ENCODE assay signal across 29 cellular contexts in the genomic region with DNA sequence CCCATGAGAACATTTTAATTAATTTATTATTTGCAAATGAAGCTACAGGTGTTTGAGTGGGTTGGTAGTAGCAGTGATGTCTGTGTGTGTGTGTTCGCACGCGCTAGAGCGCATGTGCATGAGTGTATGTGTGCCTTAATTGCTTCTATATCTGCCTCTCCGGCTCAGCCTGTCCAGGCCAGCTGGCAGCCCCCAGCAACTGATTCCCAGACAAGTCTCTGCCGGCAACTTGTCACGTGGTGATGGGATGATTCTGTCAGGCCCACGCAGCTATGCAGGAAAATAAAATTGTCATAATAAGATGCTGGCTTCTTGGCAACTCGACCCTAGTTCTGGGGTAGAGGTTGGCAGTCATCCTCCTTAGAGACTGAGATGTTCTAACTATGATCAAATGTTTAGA.
"Had no signal": no experiment of that assay in that cellular context is flagged by ENCODE, and none has a peak within 500 bp of the region (broad histone marks: within the 10 kb centered on the region; RNA-seq: fewer than 3 reads in every experiment).

No MANE protein-coding gene starts in this region.

- H3K27ac ChIP-seq: ascending aorta, body of pancreas, Peyer's patch, SJSA1 had no signal

- H3K4me3 Mint-ChIP-seq: activated CD8-positive, alpha-beta T cell treated with anti-CD3 and anti-CD28 coated beads, Interleukin-2, amount 10 ng/mL, durations not matched to agents 7 days and 5 days; activated naive CD8-positive, alpha-beta T cell treated with anti-CD3 and anti-CD28 coated beads, Interleukin-2, amount 50 U/mL, for 24 hours; central memory CD8-positive, alpha-beta T cell; T-helper 17 cell; WTC11 had no signal

- H3K27me3 Mint-ChIP-seq: activated naive CD8-positive, alpha-beta T cell treated with anti-CD3 and anti-CD28 coated beads, Interleukin-2, amount 50 U/mL, for 24 hours; central memory CD8-positive, alpha-beta T cell; T-helper 17 cell had no signal

- H3K36me3 Mint-ChIP-seq: WTC11 had no signal

- H3K27ac Mint-ChIP-seq: activated CD8-positive, alpha-beta T cell treated with anti-CD3 and anti-CD28 coated beads, Interleukin-2, amount 10 ng/mL, durations not matched to agents 7 days and 5 days; activated naive CD4-positive, alpha-beta T cell treated with anti-CD3 and anti-CD28 coated beads, Interleukin-2, amount 50 U/mL, for 72 hours; activated naive CD8-positive, alpha-beta T cell treated with anti-CD3 and anti-CD28 coated beads, Interleukin-2, amount 50 U/mL, for 24 hours; T-helper 17 cell; WTC11 had no signal

- H3K4me1 ChIP-seq: ascending aorta, body of pancreas, Peyer's patch had no signal

- H3K9me3 Mint-ChIP-seq: WTC11 had no signal

- DNase-seq: activated CD4-positive, alpha-beta T cell treated with anti-CD3 and anti-CD28 coated beads for 48 hours; activated CD4-positive, alpha-beta T cell treated with anti-CD3 and anti-CD28 coated beads, Interleukin-2, amount 50 U/mL, for 4 hours; activated CD4-positive, CD25-positive, alpha-beta regulatory T cell treated with anti-CD3 and anti-CD28 coated beads, Interleukin-2, amount 50 U/mL, for 72 hours; activated CD8-positive, alpha-beta memory T cell treated with anti-CD3 and anti-CD28 coated beads, Interleukin-2, amount 50 U/mL, for 48 hours; activated CD8-positive, alpha-beta T cell treated with anti-CD3 and anti-CD28 coated beads, Interleukin-2, amount 10 ng/mL, durations not matched to agents 7 days and 5 days; activated effector memory CD4-positive, alpha-beta T cell treated with Interleukin-2 at 50 U/mL for 16 hours; activated naive CD4-positive, alpha-beta T cell treated with Interleukin-2 at 50 U/mL for 16 hours; activated naive CD8-positive, alpha-beta T cell treated with anti-CD3 and anti-CD28 coated beads, Interleukin-2, amount 50 U/mL, for 24 hours; activated T-cell treated with anti-CD3 and anti-CD28 coated beads, Interleukin-2, amount 50 U/mL, for 1 hour; amniotic stem cell; body of pancreas; Karpas-422; NCI-H1105 treated with DMSO at 0.1 percent for 48 hours; NCI-H1436 treated with DMSO at 0.1 percent for 48 hours; NCI-H187; NCI-H2081 treated with DMSO at 0.1 percent for 48 hours; NCI-H226; NCI-H526 treated with DMSO at 0.1 percent for 48 hours; NCI-H82; OCI-M1; Peyer's patch; SHP77; T-helper 17 cell; T-helper 9 cell had no signal

- H3K27me3 ChIP-seq: ascending aorta, body of pancreas, Peyer's patch, SJSA1 had no signal

- H3K4me1 Mint-ChIP-seq: activated naive CD8-positive, alpha-beta T cell treated with anti-CD3 and anti-CD28 coated beads, Interleukin-2, amount 50 U/mL, for 24 hours; central memory CD8-positive, alpha-beta T cell; T-helper 17 cell had no signal

- ATAC-seq: activated CD8-positive, alpha-beta T cell treated with anti-CD3 and anti-CD28 coated beads, Interleukin-2, amount 10 ng/mL, durations not matched to agents 7 days and 5 days; activated naive CD4-positive, alpha-beta T cell treated with anti-CD3 and anti-CD28 coated beads, Interleukin-2, amount 50 U/mL, for 72 hours; activated naive CD8-positive, alpha-beta T cell treated with anti-CD3 and anti-CD28 coated beads, Interleukin-2, amount 50 U/mL, for 24 hours; body of pancreas; T-helper 17 cell; WTC11 had no signal

- H3K9me3 ChIP-seq: ascending aorta, body of pancreas, Peyer's patch, SJSA1 had no signal

- H3K36me3 ChIP-seq: ascending aorta, Peyer's patch, SJSA1 had no signal

- H3K4me3 ChIP-seq: ascending aorta, body of pancreas, Peyer's patch, SJSA1 had no signal
